ENCODE assay signal across 27 cellular contexts in the genomic region with DNA sequence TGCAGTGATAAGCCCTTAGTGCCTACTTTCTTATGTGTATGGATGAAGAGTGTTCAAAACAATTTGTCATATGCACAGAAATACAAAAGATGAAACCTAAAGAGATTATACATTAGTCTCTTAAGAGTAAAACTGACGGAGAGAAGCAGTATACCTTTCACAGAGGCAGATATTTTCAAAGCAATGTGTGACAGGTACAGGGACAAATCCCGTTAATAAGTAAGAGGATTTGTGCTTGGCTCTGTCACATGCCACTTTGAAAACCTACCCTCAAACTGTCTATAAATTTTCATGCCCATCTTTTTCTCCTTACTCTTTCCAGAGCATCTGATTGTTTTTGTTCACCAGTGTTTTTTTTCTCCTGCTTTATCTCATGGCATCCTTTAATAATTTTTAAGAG.
"Had no signal": no experiment of that assay in that cellular context is flagged by ENCODE, and none has a peak within 500 bp of the region (broad histone marks: within the 10 kb centered on the region; RNA-seq: fewer than 3 reads in every experiment).

No MANE protein-coding gene starts in this region.

- H3K4me3 ChIP-seq: coronary artery, dorsolateral prefrontal cortex, esophagus squamous epithelium, gastrocnemius medialis, heart right ventricle, left lung, lower lobe of right lung, mucosa of descending colon had no signal

- FAIRE-seq: colon, endometrium, islet of Langerhans, keratinocyte had no signal

- H3K36me3 ChIP-seq: esophagus squamous epithelium, gastrocnemius medialis, heart right ventricle, left lung, lower lobe of right lung had no signal

- H3K27me3 ChIP-seq: dorsolateral prefrontal cortex, esophagus squamous epithelium, gastrocnemius medialis, heart right ventricle, left lung had no signal

- H3K27ac ChIP-seq: coronary artery, dorsolateral prefrontal cortex, epithelial cell of prostate, esophagus squamous epithelium, gastrocnemius medialis, heart right ventricle, left lung, lower lobe of right lung had no signal

- DNase-seq: dermis blood vessel endothelial cell; dorsolateral prefrontal cortex; effector CD8-positive, alpha-beta T cell; effector memory CD8-positive, alpha-beta T cell; endodermal cell; erythroblast; esophagus squamous epithelium; foreskin fibroblast; foreskin melanocyte; gastrocnemius medialis; glutamatergic neuron; head of caudate nucleus; heart right ventricle; hippocampal formation; left cardiac atrium; left lung; left ventricle myocardium superior; lower lobe of right lung; mesenchymal stem cell; mucosa of descending colon; naive B cell had no signal

- H3K9me3 ChIP-seq: esophagus squamous epithelium, gastrocnemius medialis, heart right ventricle, left lung, lower lobe of right lung, mucosa of descending colon had no signal
